In genomic region chr18:62437520-62438329, GRCh38 we compare ENCODE assay signal across 1 cellular context.
TF ChIP-seq lines count a peak whose summit lies in the region.

No MANE protein-coding gene starts in this region.

TF ChIP-seq in GM23338, 12 proteins besides CTCF, POLR2A, EP300 and RAD21 (continued from another document):
- TF ChIP-seq REST (IDR thresholded peaks at IDR 0.05; ENCODE audit: unreplicated experiment) (no peak), JUNB (IDR thresholded peaks at IDR 0.05; ENCODE audit: unreplicated experiment) (no peak), CREB1 (CRISPR knock-in tag; IDR thresholded peaks at IDR 0.05; ENCODE audit: low read depth) (no peak), STAT1 (IDR thresholded peaks at IDR 0.05; ENCODE audit: unreplicated experiment) (no peak), ZNF462 (CRISPR knock-in tag; IDR thresholded peaks at IDR 0.05) (no peak), POLR2AphosphoS5 (IDR thresholded peaks at IDR 0.05; ENCODE audit: low read depth) (no peak), ZNF331 (CRISPR knock-in tag; IDR thresholded peaks at IDR 0.05; ENCODE audit: low read depth) (no peak), ETS1 (IDR thresholded peaks at IDR 0.05) (no peak)
